Comparison of ENCODE assay signal across 1 cellular context in the genomic region with DNA sequence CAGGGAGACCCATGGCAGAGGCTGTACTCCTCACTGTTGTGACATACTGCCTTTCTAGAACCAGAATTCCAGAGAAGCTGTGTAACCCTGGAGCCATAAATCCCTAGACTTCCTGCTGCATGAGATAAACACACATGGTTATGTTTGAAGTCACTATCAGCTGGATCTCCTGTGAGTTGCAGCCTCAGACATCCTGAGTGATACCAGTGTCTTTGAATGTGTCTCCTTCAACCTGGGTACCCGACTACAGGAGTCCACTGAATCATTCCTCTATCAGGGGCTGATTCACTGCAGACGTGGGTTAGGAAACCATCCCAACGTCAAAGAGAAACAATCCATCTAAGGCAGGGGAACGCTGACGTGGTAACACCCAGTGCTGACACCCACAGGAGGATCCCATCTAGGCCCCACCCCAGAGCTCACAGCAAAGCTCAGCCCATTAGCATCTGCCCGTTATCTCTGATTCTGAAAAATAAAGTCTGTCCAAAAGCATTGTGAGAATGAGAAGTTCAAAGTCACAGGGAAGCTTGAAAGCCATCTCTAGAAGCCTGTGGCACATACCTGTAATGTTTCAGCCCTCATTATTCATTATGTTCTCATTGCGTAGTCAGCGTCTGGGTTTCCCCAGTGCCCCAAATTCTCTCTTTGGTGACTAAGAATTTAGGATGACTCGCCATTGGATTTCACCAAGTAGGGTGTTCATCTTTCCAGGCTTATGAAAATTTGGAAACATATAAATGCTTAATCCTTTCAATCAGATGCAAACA.
A peak's percentile ranks its signal among the peaks of the same experiment; 100 is the strongest.
TF ChIP-seq lines count a peak whose summit lies in the region.

No MANE protein-coding gene starts in this region.

TF ChIP-seq in A549, 52 proteins besides CTCF, POLR2A, EP300 and RAD21 (continued from another document):
- TF ChIP-seq, protein P1, sequence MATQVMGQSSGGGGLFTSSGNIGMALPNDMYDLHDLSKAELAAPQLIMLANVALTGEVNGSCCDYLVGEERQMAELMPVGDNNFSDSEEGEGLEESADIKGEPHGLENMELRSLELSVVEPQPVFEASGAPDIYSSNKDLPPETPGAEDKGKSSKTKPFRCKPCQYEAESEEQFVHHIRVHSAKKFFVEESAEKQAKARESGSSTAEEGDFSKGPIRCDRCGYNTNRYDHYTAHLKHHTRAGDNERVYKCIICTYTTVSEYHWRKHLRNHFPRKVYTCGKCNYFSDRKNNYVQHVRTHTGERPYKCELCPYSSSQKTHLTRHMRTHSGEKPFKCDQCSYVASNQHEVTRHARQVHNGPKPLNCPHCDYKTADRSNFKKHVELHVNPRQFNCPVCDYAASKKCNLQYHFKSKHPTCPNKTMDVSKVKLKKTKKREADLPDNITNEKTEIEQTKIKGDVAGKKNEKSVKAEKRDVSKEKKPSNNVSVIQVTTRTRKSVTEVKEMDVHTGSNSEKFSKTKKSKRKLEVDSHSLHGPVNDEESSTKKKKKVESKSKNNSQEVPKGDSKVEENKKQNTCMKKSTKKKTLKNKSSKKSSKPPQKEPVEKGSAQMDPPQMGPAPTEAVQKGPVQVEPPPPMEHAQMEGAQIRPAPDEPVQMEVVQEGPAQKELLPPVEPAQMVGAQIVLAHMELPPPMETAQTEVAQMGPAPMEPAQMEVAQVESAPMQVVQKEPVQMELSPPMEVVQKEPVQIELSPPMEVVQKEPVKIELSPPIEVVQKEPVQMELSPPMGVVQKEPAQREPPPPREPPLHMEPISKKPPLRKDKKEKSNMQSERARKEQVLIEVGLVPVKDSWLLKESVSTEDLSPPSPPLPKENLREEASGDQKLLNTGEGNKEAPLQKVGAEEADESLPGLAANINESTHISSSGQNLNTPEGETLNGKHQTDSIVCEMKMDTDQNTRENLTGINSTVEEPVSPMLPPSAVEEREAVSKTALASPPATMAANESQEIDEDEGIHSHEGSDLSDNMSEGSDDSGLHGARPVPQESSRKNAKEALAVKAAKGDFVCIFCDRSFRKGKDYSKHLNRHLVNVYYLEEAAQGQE (IDR thresholded peaks at IDR 0.05) = no peak
- no peak for TF ChIP-seq MAZ (IDR thresholded peaks at IDR 0.05; ENCODE audit: borderline replicate concordance, low read depth, low read length)
- TF ChIP-seq TFCP2L1 (CRISPR knock-in tag; IDR thresholded peaks at IDR 0.05) = no peak
- TF ChIP-seq RNF2 (IDR thresholded peaks at IDR 0.05; ENCODE audit: borderline replicate concordance, low read depth) = no peak
- TF ChIP-seq CBX8 (IDR thresholded peaks at IDR 0.05) = no peak
- TF ChIP-seq ZSCAN20 (CRISPR knock-in tag; IDR thresholded peaks at IDR 0.05) = no peak
- no peak for TF ChIP-seq NFE2L2 (conservative IDR thresholded peaks at IDR 0.05; ENCODE audit: low read length)
- no peak for TF ChIP-seq EHF (CRISPR knock-in tag; IDR thresholded peaks at IDR 0.05)
- TF ChIP-seq NPAS2 (CRISPR knock-in tag; IDR thresholded peaks at IDR 0.05; ENCODE audit: borderline replicate concordance) = no peak
- TF ChIP-seq PHF8 (IDR thresholded peaks at IDR 0.05; ENCODE audit: borderline replicate concordance, low read depth) = no peak
- no peak for TF ChIP-seq HDAC2 (IDR thresholded peaks at IDR 0.05)
- no peak for TF ChIP-seq CHD2 (IDR thresholded peaks at IDR 0.05; ENCODE audit: low read length, partially characterized antibody)
- peak in 1 of 2 experiments; percentile 68; a peak in 3 of 5 replicates for TF ChIP-seq JUN (IDR thresholded peaks at IDR 0.05)
- no peak for TF ChIP-seq FOSB (CRISPR knock-in tag; IDR thresholded peaks at IDR 0.05)
- TF ChIP-seq, protein P2, sequence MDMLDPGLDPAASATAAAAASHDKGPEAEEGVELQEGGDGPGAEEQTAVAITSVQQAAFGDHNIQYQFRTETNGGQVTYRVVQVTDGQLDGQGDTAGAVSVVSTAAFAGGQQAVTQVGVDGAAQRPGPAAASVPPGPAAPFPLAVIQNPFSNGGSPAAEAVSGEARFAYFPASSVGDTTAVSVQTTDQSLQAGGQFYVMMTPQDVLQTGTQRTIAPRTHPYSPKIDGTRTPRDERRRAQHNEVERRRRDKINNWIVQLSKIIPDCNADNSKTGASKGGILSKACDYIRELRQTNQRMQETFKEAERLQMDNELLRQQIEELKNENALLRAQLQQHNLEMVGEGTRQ (IDR thresholded peaks at IDR 0.05) = no peak
- TF ChIP-seq TP53 (CRISPR knock-in tag; IDR thresholded peaks at IDR 0.05) = no peak
- TF ChIP-seq, protein P3, sequence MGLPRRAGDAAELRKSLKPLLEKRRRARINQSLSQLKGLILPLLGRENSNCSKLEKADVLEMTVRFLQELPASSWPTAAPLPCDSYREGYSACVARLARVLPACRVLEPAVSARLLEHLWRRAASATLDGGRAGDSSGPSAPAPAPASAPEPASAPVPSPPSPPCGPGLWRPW (IDR thresholded peaks at IDR 0.05) = no peak
- TF ChIP-seq, protein P4, sequence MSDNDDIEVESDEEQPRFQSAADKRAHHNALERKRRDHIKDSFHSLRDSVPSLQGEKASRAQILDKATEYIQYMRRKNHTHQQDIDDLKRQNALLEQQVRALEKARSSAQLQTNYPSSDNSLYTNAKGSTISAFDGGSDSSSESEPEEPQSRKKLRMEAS (IDR thresholded peaks at IDR 0.05) = peak; percentile 72
- peak; percentile 96 for TF ChIP-seq JUNB (IDR thresholded peaks at IDR 0.05)
- no peak for TF ChIP-seq RCOR1 (IDR thresholded peaks at IDR 0.05; ENCODE audit: low read depth, low read length)
- peak; percentile 96 for TF ChIP-seq GATA3 (IDR thresholded peaks at IDR 0.05; ENCODE audit: borderline replicate concordance)
- no peak for TF ChIP-seq RFX5 (IDR thresholded peaks at IDR 0.05)
- TF ChIP-seq, protein P5, sequence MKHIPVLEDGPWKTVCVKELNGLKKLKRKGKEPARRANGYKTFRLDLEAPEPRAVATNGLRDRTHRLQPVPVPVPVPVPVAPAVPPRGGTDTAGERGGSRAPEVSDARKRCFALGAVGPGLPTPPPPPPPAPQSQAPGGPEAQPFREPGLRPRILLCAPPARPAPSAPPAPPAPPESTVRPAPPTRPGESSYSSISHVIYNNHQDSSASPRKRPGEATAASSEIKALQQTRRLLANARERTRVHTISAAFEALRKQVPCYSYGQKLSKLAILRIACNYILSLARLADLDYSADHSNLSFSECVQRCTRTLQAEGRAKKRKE (CRISPR knock-in tag; IDR thresholded peaks at IDR 0.05; ENCODE audit: low read depth) = 0 out of 2 replicates have a peak, but pooled peaks have one; percentile 11
- TF ChIP-seq, protein P6, sequence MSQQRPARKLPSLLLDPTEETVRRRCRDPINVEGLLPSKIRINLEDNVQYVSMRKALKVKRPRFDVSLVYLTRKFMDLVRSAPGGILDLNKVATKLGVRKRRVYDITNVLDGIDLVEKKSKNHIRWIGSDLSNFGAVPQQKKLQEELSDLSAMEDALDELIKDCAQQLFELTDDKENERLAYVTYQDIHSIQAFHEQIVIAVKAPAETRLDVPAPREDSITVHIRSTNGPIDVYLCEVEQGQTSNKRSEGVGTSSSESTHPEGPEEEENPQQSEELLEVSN (IDR thresholded peaks at IDR 0.05; ENCODE audit: borderline replicate concordance, low read depth) = 0 out of 2 replicates have a peak, but pooled peaks have one; percentile 28
- peak; percentile 85 for TF ChIP-seq FOSL2 (IDR thresholded peaks at IDR 0.05)
- TF ChIP-seq FOSL2 (CRISPR knock-in tag; IDR thresholded peaks at IDR 0.05) = peak; percentile 93
- no peak for TF ChIP-seq CBX2 (IDR thresholded peaks at IDR 0.05; ENCODE audit: borderline replicate concordance, low read depth)
- TF ChIP-seq HOXB13 (CRISPR knock-in tag; IDR thresholded peaks at IDR 0.05; ENCODE audit: low read depth) = peak; percentile 31; the same call in 1 of the 2 replicates
- TF ChIP-seq MAFK (IDR thresholded peaks at IDR 0.05; ENCODE audit: partially characterized antibody) = peak; percentile 45
- TF ChIP-seq HOXB5 (CRISPR knock-in tag; IDR thresholded peaks at IDR 0.05) = peak; percentile 25; the same call in 1 of the 2 replicates
- no peak for TF ChIP-seq RARB (CRISPR knock-in tag; IDR thresholded peaks at IDR 0.05)
- TF ChIP-seq CEBPB (IDR thresholded peaks at IDR 0.05) = peak; percentile 18 to 82; a peak in 3 of 4 replicates
- TF ChIP-seq, protein P7, sequence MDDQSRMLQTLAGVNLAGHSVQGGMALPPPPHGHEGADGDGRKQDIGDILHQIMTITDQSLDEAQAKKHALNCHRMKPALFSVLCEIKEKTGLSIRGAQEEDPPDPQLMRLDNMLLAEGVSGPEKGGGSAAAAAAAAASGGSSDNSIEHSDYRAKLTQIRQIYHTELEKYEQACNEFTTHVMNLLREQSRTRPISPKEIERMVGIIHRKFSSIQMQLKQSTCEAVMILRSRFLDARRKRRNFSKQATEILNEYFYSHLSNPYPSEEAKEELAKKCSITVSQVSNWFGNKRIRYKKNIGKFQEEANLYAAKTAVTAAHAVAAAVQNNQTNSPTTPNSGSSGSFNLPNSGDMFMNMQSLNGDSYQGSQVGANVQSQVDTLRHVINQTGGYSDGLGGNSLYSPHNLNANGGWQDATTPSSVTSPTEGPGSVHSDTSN (IDR thresholded peaks at IDR 0.05) = peak; percentile 73
- no peak for TF ChIP-seq SREBF2 (IDR thresholded peaks at IDR 0.05)
- TF ChIP-seq NR3C1 (IDR thresholded peaks at IDR 0.05) = no peak
- TF ChIP-seq CHD4 (IDR thresholded peaks at IDR 0.05; ENCODE audit: borderline replicate concordance) = no peak
- no peak for TF ChIP-seq ZFP36 (IDR thresholded peaks at IDR 0.05; ENCODE audit: borderline replicate concordance, partially characterized antibody)
- TF ChIP-seq ZC3H11A (IDR thresholded peaks at IDR 0.05) = no peak
- no peak for TF ChIP-seq EHMT2 (IDR thresholded peaks at IDR 0.05; ENCODE audit: low read depth)
- TF ChIP-seq MYC (IDR thresholded peaks at IDR 0.05; ENCODE audit: borderline replicate concordance, low read length) = no peak
- TF ChIP-seq KDM5A (IDR thresholded peaks at IDR 0.05) = no peak
- TF ChIP-seq BHLHE40 (IDR thresholded peaks at IDR 0.05; ENCODE audit: low read depth, low read length) = no peak
- no peak for TF ChIP-seq KDM1A (IDR thresholded peaks at IDR 0.05; ENCODE audit: low read depth)
- TF ChIP-seq HEYL (CRISPR knock-in tag; IDR thresholded peaks at IDR 0.05) = no peak
- TF ChIP-seq, protein P8, sequence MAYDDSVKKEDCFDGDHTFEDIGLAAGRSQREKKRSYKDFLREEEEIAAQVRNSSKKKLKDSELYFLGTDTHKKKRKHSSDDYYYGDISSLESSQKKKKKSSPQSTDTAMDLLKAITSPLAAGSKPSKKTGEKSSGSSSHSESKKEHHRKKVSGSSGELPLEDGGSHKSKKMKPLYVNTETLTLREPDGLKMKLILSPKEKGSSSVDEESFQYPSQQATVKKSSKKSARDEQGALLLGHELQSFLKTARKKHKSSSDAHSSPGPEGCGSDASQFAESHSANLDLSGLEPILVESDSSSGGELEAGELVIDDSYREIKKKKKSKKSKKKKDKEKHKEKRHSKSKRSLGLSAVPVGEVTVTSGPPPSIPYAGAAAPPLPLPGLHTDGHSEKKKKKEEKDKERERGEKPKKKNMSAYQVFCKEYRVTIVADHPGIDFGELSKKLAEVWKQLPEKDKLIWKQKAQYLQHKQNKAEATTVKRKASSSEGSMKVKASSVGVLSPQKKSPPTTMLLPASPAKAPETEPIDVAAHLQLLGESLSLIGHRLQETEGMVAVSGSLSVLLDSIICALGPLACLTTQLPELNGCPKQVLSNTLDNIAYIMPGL (CRISPR knock-in tag; IDR thresholded peaks at IDR 0.05; ENCODE audit: borderline replicate concordance) = no peak
- TF ChIP-seq POLR2AphosphoS2 (conservative IDR thresholded peaks at IDR 0.05; ENCODE audit: low read length) = no peak
- TF ChIP-seq, protein P9, sequence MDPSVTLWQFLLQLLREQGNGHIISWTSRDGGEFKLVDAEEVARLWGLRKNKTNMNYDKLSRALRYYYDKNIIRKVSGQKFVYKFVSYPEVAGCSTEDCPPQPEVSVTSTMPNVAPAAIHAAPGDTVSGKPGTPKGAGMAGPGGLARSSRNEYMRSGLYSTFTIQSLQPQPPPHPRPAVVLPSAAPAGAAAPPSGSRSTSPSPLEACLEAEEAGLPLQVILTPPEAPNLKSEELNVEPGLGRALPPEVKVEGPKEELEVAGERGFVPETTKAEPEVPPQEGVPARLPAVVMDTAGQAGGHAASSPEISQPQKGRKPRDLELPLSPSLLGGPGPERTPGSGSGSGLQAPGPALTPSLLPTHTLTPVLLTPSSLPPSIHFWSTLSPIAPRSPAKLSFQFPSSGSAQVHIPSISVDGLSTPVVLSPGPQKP (IDR thresholded peaks at IDR 0.05; ENCODE audit: low read depth, low read length) = no peak
- no peak for TF ChIP-seq HOXA7 (CRISPR knock-in tag; IDR thresholded peaks at IDR 0.05)
- TF ChIP-seq ESRRA (IDR thresholded peaks at IDR 0.05; ENCODE audit: borderline replicate concordance, low read length) = no peak
- TF ChIP-seq FOXS1 (CRISPR knock-in tag; IDR thresholded peaks at IDR 0.05) = peak; percentile 46; the same call in 1 of the 2 replicates
- TF ChIP-seq, protein P10, sequence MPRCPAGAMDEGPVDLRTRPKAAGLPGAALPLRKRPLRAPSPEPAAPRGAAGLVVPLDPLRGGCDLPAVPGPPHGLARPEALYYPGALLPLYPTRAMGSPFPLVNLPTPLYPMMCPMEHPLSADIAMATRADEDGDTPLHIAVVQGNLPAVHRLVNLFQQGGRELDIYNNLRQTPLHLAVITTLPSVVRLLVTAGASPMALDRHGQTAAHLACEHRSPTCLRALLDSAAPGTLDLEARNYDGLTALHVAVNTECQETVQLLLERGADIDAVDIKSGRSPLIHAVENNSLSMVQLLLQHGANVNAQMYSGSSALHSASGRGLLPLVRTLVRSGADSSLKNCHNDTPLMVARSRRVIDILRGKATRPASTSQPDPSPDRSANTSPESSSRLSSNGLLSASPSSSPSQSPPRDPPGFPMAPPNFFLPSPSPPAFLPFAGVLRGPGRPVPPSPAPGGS (IDR thresholded peaks at IDR 0.05) = peak; percentile 47; the same call in 1 of the 3 replicates
